17 cellular contexts compared by ENCODE assay signal in genomic region chr6:16199792-16200191, GRCh38. TPM values are rescaled to one million over a fixed set of nuclear protein-coding genes. Genes with fewer than 3 reads are reported as not detected.
A peak's percentile ranks its signal among the peaks of the same experiment; 100 is the strongest.
DNase-seq lines count a peak whose midpoint lies in the region; ATAC-seq and TF ChIP-seq lines count a peak whose summit lies in the region.
"Had no signal": no experiment of that assay in that cellular context is flagged by ENCODE, and none has a peak within 500 bp of the region (broad histone marks: within the 10 kb centered on the region; RNA-seq: fewer than 3 reads in every experiment).

No MANE protein-coding gene starts in this region.

- POLR2A ChIA-PET in naive thymus-derived CD8-positive, alpha-beta T cell (lab: Charles Lee): no interaction called here

- H3K4me1 Mint-ChIP-seq in nephron: peaks cover 32% of the 10 kb centered on the region
- H3K4me1 Mint-ChIP-seq in naive thymus-derived CD8-positive, alpha-beta T cell: no peaks in the 10 kb centered on the region
- H3K4me1 Mint-ChIP-seq: activated naive CD8-positive, alpha-beta T cell treated with anti-CD3 and anti-CD28 coated beads, Interleukin-2, amount 50 U/mL, for 24 hours; central memory CD8-positive, alpha-beta T cell had no signal

- intact Hi-C loops in ascending aorta (cut with DNase I): loop anchor here (10.0 kb wide), 1 partner anchor 955 kb away; the partner anchor contains the start of gene JARID2

- H3K9me3 ChIP-seq in ascending aorta: no peaks in the 10 kb centered on the region
- no peaks in the 10 kb centered on the region for H3K9me3 ChIP-seq in thoracic aorta
- H3K9me3 ChIP-seq: lower lobe of right lung, testis had no signal

- ATAC-seq in thoracic aorta (ENCODE audit: insufficient number of reproducible peaks, low FRiP score, low read depth): no peak
- ATAC-seq in naive thymus-derived CD8-positive, alpha-beta T cell: no peak
- ATAC-seq: activated naive CD8-positive, alpha-beta T cell treated with anti-CD3 and anti-CD28 coated beads, Interleukin-2, amount 50 U/mL, for 24 hours; lower lobe of right lung had no signal

- H3K27ac ChIP-seq in ascending aorta (peak overlapping the region; percentile 79 to 86), thoracic aorta (peak overlapping the region; percentile 67 to 79)
- H3K27ac ChIP-seq: BLaER1 treated with 17β-estradiol and CSF1 and Interleukin-3, amounts not matched to agents 10 nM and 100 nM; lower lobe of right lung had no signal

- H3K4me1 ChIP-seq in ascending aorta: peaks cover 3 to 9% of the 10 kb centered on the region in 2 donors
- peaks cover 4 to 35% of the 10 kb centered on the region in 2 donors for H3K4me1 ChIP-seq in thoracic aorta (ENCODE audit: control insufficient read depth in 1 of 2, low read depth in 2 of 2)

- H3K4me3 Mint-ChIP-seq in nephron: peak overlapping the region in 1 of 3 experiments; percentile 11
- H3K4me3 Mint-ChIP-seq in naive thymus-derived CD8-positive, alpha-beta T cell: no peak overlapping the region
- H3K4me3 Mint-ChIP-seq: activated B cell treated with CpG ODN at 0.5 μM for 24 hours; activated naive CD8-positive, alpha-beta T cell treated with anti-CD3 and anti-CD28 coated beads, Interleukin-2, amount 50 U/mL, for 24 hours; central memory CD8-positive, alpha-beta T cell had no signal

- no peaks in the 10 kb centered on the region for H3K27me3 ChIP-seq in ascending aorta
- H3K27me3 ChIP-seq in thoracic aorta (replicated peaks; ENCODE audit: insufficient read depth): no peaks in the 10 kb centered on the region
- H3K27me3 ChIP-seq: BLaER1 treated with 17β-estradiol and CSF1 and Interleukin-3, amounts not matched to agents 10 nM and 100 nM; testis had no signal

- H3K27ac Mint-ChIP-seq in nephron: peak overlapping the region; percentile 74 to 78 (median 78)
- H3K27ac Mint-ChIP-seq in naive thymus-derived CD8-positive, alpha-beta T cell: no peak overlapping the region
- H3K27ac Mint-ChIP-seq: activated B cell treated with CpG ODN at 0.5 μM for 24 hours; activated naive CD8-positive, alpha-beta T cell treated with anti-CD3 and anti-CD28 coated beads, Interleukin-2, amount 50 U/mL, for 24 hours had no signal

- no peaks in the 10 kb centered on the region for H3K9me3 Mint-ChIP-seq in nephron
- H3K9me3 Mint-ChIP-seq in naive thymus-derived CD8-positive, alpha-beta T cell: no peaks in the 10 kb centered on the region
- H3K9me3 Mint-ChIP-seq: activated naive CD8-positive, alpha-beta T cell treated with anti-CD3 and anti-CD28 coated beads, Interleukin-2, amount 50 U/mL, for 24 hours; central memory CD8-positive, alpha-beta T cell had no signal

- peaks cover 9% of the 10 kb centered on the region for H3K27me3 Mint-ChIP-seq in nephron (ENCODE audit: low read depth)
- H3K27me3 Mint-ChIP-seq in naive thymus-derived CD8-positive, alpha-beta T cell: peaks cover 0 to 19% (median 6%) of the 10 kb centered on the region in 5 donors

- DNase-seq in NCI-H2171 treated with DMSO at 0.1 percent for 48 hours (lab: John Stamatoyannopoulos, UW) (peak; percentile 9), NCI-H2171 (lab: John Stamatoyannopoulos, UW) (no peak), ascending aorta (ENCODE audit: low spot score in 2 of 2) (no peak), thoracic aorta (ENCODE audit: low spot score) (no peak), DMS79 (lab: John Stamatoyannopoulos, UW) (no peak)
- DNase-seq in naive thymus-derived CD8-positive, alpha-beta T cell: no peak
- DNase-seq in activated CD4-positive, alpha-beta T cell treated with anti-CD3 and anti-CD28 coated beads, Interleukin-2, amount 50 U/mL, for 4 hours: no peak
- DNase-seq: activated B cell treated with CpG ODN at 0.5 μM for 24 hours; activated naive CD8-positive, alpha-beta T cell treated with anti-CD3 and anti-CD28 coated beads, Interleukin-2, amount 50 U/mL, for 24 hours; effector memory CD4-positive, alpha-beta T cell; NCI-H226; SHP77 treated with DMSO at 0.1 percent for 48 hours had no signal

- H3K36me3 ChIP-seq in ascending aorta (no peaks in the 10 kb centered on the region), thoracic aorta (no peaks in the 10 kb centered on the region)
- H3K36me3 ChIP-seq: BLaER1 treated with 17β-estradiol and CSF1 and Interleukin-3, amounts not matched to agents 10 nM and 100 nM; lower lobe of right lung had no signal

- H3K36me3 Mint-ChIP-seq in nephron (ENCODE audit: low read depth): no peaks in the 10 kb centered on the region
- peaks cover 0 to 4% (median 0%) of the 10 kb centered on the region in 3 donors for H3K36me3 Mint-ChIP-seq in naive thymus-derived CD8-positive, alpha-beta T cell

- no peak for TF ChIP-seq CTCF in ascending aorta (IDR thresholded peaks at IDR 0.05)
- TF ChIP-seq CTCF in nephron (IDR thresholded peaks at IDR 0.05; ENCODE audit: unreplicated experiment in 3 of 3): no peak
- TF ChIP-seq CTCF in thoracic aorta (IDR thresholded peaks at IDR 0.05): no peak

- H3K4me3 ChIP-seq in ascending aorta (peak overlapping the region in 1 of 2 donors; percentile 57), thoracic aorta (peak overlapping the region; percentile 59)
- H3K4me3 ChIP-seq: BLaER1 treated with 17β-estradiol and CSF1 and Interleukin-3, amounts not matched to agents 10 nM and 100 nM had no signal

RNA-seq across cellular contexts. Expression of gene GMPR, which starts 38.6 kb away (rescaled TPM):
- 18.4 TPM for total RNA-seq in ascending aorta
- total RNA-seq in thoracic aorta: 10 to 100 TPM; 17.0 to 62.1 TPM
- 1 to 10 TPM in 1 of 2 experiments, under 1 TPM in 1; 0.91 to 2.6 TPM for total RNA-seq in naive thymus-derived CD8-positive, alpha-beta T cell
- 1 to 10 TPM in 1 of 3 donors, under 1 TPM in 2; 0.71 to 1.6 (median 0.97) TPM for polyA plus RNA-seq in naive thymus-derived CD8-positive, alpha-beta T cell

Comparison
In these comparisons a context has a peak if more than half of its experiments do, and no peak if none do; other contexts are left out.
1. H3K27ac Mint-ChIP-seq: peak in nephron (3 of 3); none in naive thymus-derived CD8-positive, alpha-beta T cell (0 of 10).